Comparison of ENCODE assay signal across 9 cellular contexts in genomic region chr3:46110701-46111493, GRCh38.
A peak's percentile ranks its signal among the peaks of the same experiment; 100 is the strongest.
DNase-seq lines count a peak whose midpoint lies in the region; ATAC-seq and TF ChIP-seq lines count a peak whose summit lies in the region.
"Had no signal": no experiment of that assay in that cellular context is flagged by ENCODE, and none has a peak within 500 bp of the region (broad histone marks: within the 10 kb centered on the region; RNA-seq: fewer than 3 reads in every experiment).

No MANE protein-coding gene starts in this region.

- H3K36me3 ChIP-seq in left lung, result no peaks in the 10 kb centered on the region

- H3K4me3 ChIP-seq in left lung, result no peak overlapping the region
- H3K4me3 ChIP-seq: body of pancreas had no signal

- H3K9me3 ChIP-seq in left lung, result no peaks in the 10 kb centered on the region
- H3K9me3 ChIP-seq: body of pancreas had no signal

- peak overlapping the region; percentile 3 to 94 for H3K27ac ChIP-seq in left lung

- TF ChIP-seq RAD21 in Ishikawa (IDR thresholded peaks at IDR 0.05; ENCODE audit: low read depth), result no peak

- H3K27me3 Mint-ChIP-seq in activated T-helper 1 cell treated with anti-CD3 and anti-CD28 coated beads, Interleukin-12 subunit alpha, Interleukin-12 subunit beta, Interleukin-2, Interleukin-4 antibody, amounts not matched to agents 30 ng/mL and 10 ng/mL and 1 ng/mL, durations not matched to agents 14 hours and 24 hours and 36 hours (ENCODE audit: insufficient read depth), result no peaks in the 10 kb centered on the region

- H3K4me1 ChIP-seq in left lung, result peaks cover 5 to 67% of the 10 kb centered on the region in 2 donors
- H3K4me1 ChIP-seq: body of pancreas had no signal

- peak overlapping the region; percentile 19 for H3K4me3 Mint-ChIP-seq in activated T-helper 1 cell treated with anti-CD3 and anti-CD28 coated beads, Interleukin-12 subunit alpha, Interleukin-12 subunit beta, Interleukin-2, Interleukin-4 antibody, amounts not matched to agents 30 ng/mL and 10 ng/mL and 1 ng/mL, durations not matched to agents 14 hours and 24 hours and 36 hours

- DNase-seq in AML-193 (lab: John Stamatoyannopoulos, UW), result peak; percentile 25 to 27
- DNase-seq in activated T-helper 1 cell treated with anti-CD3 and anti-CD28 coated beads, Interleukin-12 subunit alpha, Interleukin-12 subunit beta, Interleukin-2, Interleukin-4 antibody, amounts not matched to agents 30 ng/mL and 10 ng/mL and 1 ng/mL, durations not matched to agents 14 hours and 24 hours and 36 hours (ENCODE audit: low spot score), result no peak
- DNase-seq in left lung, result peak in 1 of 2 donors; percentile 63
- DNase-seq in NCI-H2107 (lab: John Stamatoyannopoulos, UW), result no peak
- DNase-seq in T-helper 9 cell, result no peak
- no peak for DNase-seq in activated CD4-positive, alpha-beta T cell treated with anti-CD3 and anti-CD28 coated beads for 48 hours

- H3K27me3 ChIP-seq in left lung, result no peaks in the 10 kb centered on the region
- H3K27me3 ChIP-seq: body of pancreas had no signal

- H3K4me1 Mint-ChIP-seq in activated T-helper 1 cell treated with anti-CD3 and anti-CD28 coated beads, Interleukin-12 subunit alpha, Interleukin-12 subunit beta, Interleukin-2, Interleukin-4 antibody, amounts not matched to agents 30 ng/mL and 10 ng/mL and 1 ng/mL, durations not matched to agents 14 hours and 24 hours and 36 hours (ENCODE audit: low read depth), result peaks cover 80% of the 10 kb centered on the region

- intact Hi-C loops in activated T-helper 1 cell treated with anti-CD3 and anti-CD28 coated beads, Interleukin-12 subunit alpha, Interleukin-12 subunit beta, Interleukin-2, Interleukin-4 antibody, amounts not matched to agents 30 ng/mL and 10 ng/mL and 1 ng/mL, durations not matched to agents 14 hours and 24 hours and 36 hours (cut with micrococcal nuclease), result no loop called here
- intact Hi-C loops in left lung (cut with DNase I), result no loop called here

- peak overlapping the region; percentile 57 for H3K27ac Mint-ChIP-seq in activated T-helper 1 cell treated with anti-CD3 and anti-CD28 coated beads, Interleukin-12 subunit alpha, Interleukin-12 subunit beta, Interleukin-2, Interleukin-4 antibody, amounts not matched to agents 30 ng/mL and 10 ng/mL and 1 ng/mL, durations not matched to agents 14 hours and 24 hours and 36 hours

- TF ChIP-seq POLR2A in GM19193 (IDR thresholded peaks at IDR 0.05; ENCODE audit: extremely low read depth, insufficient read depth, insufficient read length), result peak; percentile 78

- no peak for TF ChIP-seq CTCF in left lung (IDR thresholded peaks at IDR 0.05)

- peak; percentile 60 for ATAC-seq in left lung
- ATAC-seq: body of pancreas had no signal

- H3K36me3 Mint-ChIP-seq in activated T-helper 1 cell treated with anti-CD3 and anti-CD28 coated beads, Interleukin-12 subunit alpha, Interleukin-12 subunit beta, Interleukin-2, Interleukin-4 antibody, amounts not matched to agents 30 ng/mL and 10 ng/mL and 1 ng/mL, durations not matched to agents 14 hours and 24 hours and 36 hours (ENCODE audit: low read depth), result peaks cover 27% of the 10 kb centered on the region

- peaks cover 40% of the 10 kb centered on the region for H3K9me3 Mint-ChIP-seq in activated T-helper 1 cell treated with anti-CD3 and anti-CD28 coated beads, Interleukin-12 subunit alpha, Interleukin-12 subunit beta, Interleukin-2, Interleukin-4 antibody, amounts not matched to agents 30 ng/mL and 10 ng/mL and 1 ng/mL, durations not matched to agents 14 hours and 24 hours and 36 hours

- TF ChIP-seq EP300 in Ishikawa (IDR thresholded peaks at IDR 0.05; ENCODE audit: borderline replicate concordance), result peak; percentile 74

TF ChIP-seq in Ishikawa, 13 proteins besides CTCF, POLR2A, EP300 and RAD21:
- TF ChIP-seq TCF12 (IDR thresholded peaks at IDR 0.05; ENCODE audit: low read depth), result peak; percentile 76
- peak; percentile 27 for TF ChIP-seq MAX (IDR thresholded peaks at IDR 0.05)
- peak; percentile 49; the same call in 1 of the 2 replicates for TF ChIP-seq YY1 (IDR thresholded peaks at IDR 0.05; ENCODE audit: low read depth)
- peak; percentile 58 for TF ChIP-seq TEAD4 (IDR thresholded peaks at IDR 0.05)
- peak; percentile 80 for TF ChIP-seq FOXM1 (IDR thresholded peaks at IDR 0.05; ENCODE audit: borderline replicate concordance, low read depth)
- TF ChIP-seq CREB1 (IDR thresholded peaks at IDR 0.05; ENCODE audit: low read depth), result no peak
- peak; percentile 94 for TF ChIP-seq NFIC (IDR thresholded peaks at IDR 0.05)
- TF ChIP-seq REST (IDR thresholded peaks at IDR 0.05; ENCODE audit: low read depth), result no peak
- TF ChIP-seq USF1 (IDR thresholded peaks at IDR 0.05), result no peak
- peak; percentile 81 for TF ChIP-seq CEBPB (IDR thresholded peaks at IDR 0.05)
- TF ChIP-seq EGR1 (IDR thresholded peaks at IDR 0.05), result no peak
- no peak for TF ChIP-seq TAF1 (IDR thresholded peaks at IDR 0.05; ENCODE audit: low read depth)
- TF ChIP-seq ZBTB7A (IDR thresholded peaks at IDR 0.05; ENCODE audit: low read depth), result no peak

Comparison
In these comparisons a context has a peak if more than half of its experiments do, and no peak if none do; other contexts are left out.
1. DNase-seq: peak in AML-193 (2 of 2); none in activated T-helper 1 cell treated with anti-CD3 and anti-CD28 coated beads, Interleukin-12 subunit alpha, Interleukin-12 subunit beta, Interleukin-2, Interleukin-4 antibody, amounts not matched to agents 30 ng/mL and 10 ng/mL and 1 ng/mL, durations not matched to agents 14 hours and 24 hours and 36 hours (single experiment), NCI-H2107 (single experiment), T-helper 9 cell (single experiment) and activated CD4-positive, alpha-beta T cell treated with anti-CD3 and anti-CD28 coated beads for 48 hours (single experiment).